ENCODE assay signal across 1 cellular context in genomic region chr19:58514564-58515020, GRCh38.
TF ChIP-seq lines count a peak whose summit lies in the region.

No MANE protein-coding gene starts in this region.

TF ChIP-seq in HepG2, 621 proteins besides CTCF, POLR2A, EP300 and RAD21:
- 0 out of 2 replicates have a peak, but pooled peaks have one; percentile 2 for TF ChIP-seq CSRNP1 (CRISPR knock-in tag; IDR thresholded peaks at IDR 0.05)
- no peak for TF ChIP-seq NFKBIZ (CRISPR knock-in tag; IDR thresholded peaks at IDR 0.05)
- no peak for TF ChIP-seq KLF15 (CRISPR knock-in tag; IDR thresholded peaks at IDR 0.05; ENCODE audit: borderline replicate concordance)
